Comparison of ENCODE assay signal across 1 cellular context in genomic region chr19:13056052-13056660, GRCh38.
TF ChIP-seq lines count a peak whose summit lies in the region.

No MANE protein-coding gene starts in this region.

TF ChIP-seq in liver, 16 proteins besides CTCF, POLR2A, EP300 and RAD21 (continued from another document):
- TF ChIP-seq, protein P1, sequence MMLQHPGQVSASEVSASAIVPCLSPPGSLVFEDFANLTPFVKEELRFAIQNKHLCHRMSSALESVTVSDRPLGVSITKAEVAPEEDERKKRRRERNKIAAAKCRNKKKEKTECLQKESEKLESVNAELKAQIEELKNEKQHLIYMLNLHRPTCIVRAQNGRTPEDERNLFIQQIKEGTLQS (IDR thresholded peaks at IDR 0.05), result no peak
- no peak for TF ChIP-seq TAF1 (conservative IDR thresholded peaks at IDR 0.05)
- no peak for TF ChIP-seq SP1 (IDR thresholded peaks at IDR 0.05)
- TF ChIP-seq YY1 (IDR thresholded peaks at IDR 0.05), result no peak
TF ChIP-seq in liver: peak in this region for 0.
